In the genomic region with DNA sequence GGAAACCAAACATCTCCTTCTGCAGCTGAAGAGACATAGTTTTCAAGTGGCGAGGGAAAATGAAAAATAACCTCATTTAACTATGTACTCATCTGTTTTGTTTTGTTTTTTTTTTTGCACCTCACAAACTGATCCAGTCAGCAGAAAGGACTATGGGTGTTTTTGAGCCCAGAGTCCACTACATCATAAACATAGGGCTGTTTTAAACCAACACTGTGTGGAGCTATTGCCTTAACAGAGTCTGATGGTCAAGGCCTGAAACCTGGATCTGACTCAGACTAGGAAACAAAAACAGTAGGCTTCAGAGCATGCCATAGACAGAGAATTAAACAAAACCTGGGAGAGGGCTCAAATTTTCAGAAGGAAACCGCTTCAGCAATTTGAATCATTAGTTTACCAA, we compare ENCODE assay signal across 13 cellular contexts.
DNase-seq lines count a peak whose midpoint lies in the region; ATAC-seq, FAIRE-seq and TF ChIP-seq lines count a peak whose summit lies in the region.
"Had no signal": no experiment of that assay in that cellular context is flagged by ENCODE, and none has a peak within 500 bp of the region (broad histone marks: within the 10 kb centered on the region; RNA-seq: fewer than 3 reads in every experiment).

No MANE protein-coding gene starts in this region.

- H3K36me3 ChIP-seq in astrocyte (ENCODE audit: insufficient read depth, low read length): no peaks in the 10 kb centered on the region
- H3K36me3 ChIP-seq: vagina had no signal

- H3K4me1 Mint-ChIP-seq in astrocyte (ENCODE audit: low read depth, unreplicated experiment) (no peaks in the 10 kb centered on the region), nephron (peaks cover 16% of the 10 kb centered on the region)
- H3K4me1 Mint-ChIP-seq in T-helper 2 cell treated with Interferon-gamma antibody and Interleukin-4, amounts not matched to agents 5 μg/mL and 100 μg/mL, for 36 hours (ENCODE audit: low read depth): no peaks in the 10 kb centered on the region
- H3K4me1 Mint-ChIP-seq: activated naive CD4-positive, alpha-beta T cell treated with anti-CD3 and anti-CD28 coated beads, Interleukin-2, amount 50 U/mL, for 24 hours had no signal

- FAIRE-seq in astrocyte (lab: Jason Lieb, UNC): no peak
- FAIRE-seq: endothelial cell of umbilical vein, islet of Langerhans had no signal

- TF ChIP-seq POLR2A in GM18505 (IDR thresholded peaks at IDR 0.05; ENCODE audit: borderline replicate concordance, extremely low read depth, insufficient read depth, insufficient read length): no peak

- peaks cover 2% of the 10 kb centered on the region for H3K27me3 Mint-ChIP-seq in astrocyte (ENCODE audit: low read depth, unreplicated experiment)
- peaks cover 3% of the 10 kb centered on the region for H3K27me3 Mint-ChIP-seq in nephron (ENCODE audit: low read depth)
- H3K27me3 Mint-ChIP-seq in T-helper 2 cell treated with Interferon-gamma antibody and Interleukin-4, amounts not matched to agents 5 μg/mL and 100 μg/mL, for 36 hours (ENCODE audit: low read depth): no peaks in the 10 kb centered on the region

- no peaks in the 10 kb centered on the region for H3K79me2 ChIP-seq in astrocyte (ENCODE audit: insufficient read depth, low read length)

- H3K36me3 Mint-ChIP-seq in astrocyte (ENCODE audit: low read depth, unreplicated experiment) (no peaks in the 10 kb centered on the region), nephron (ENCODE audit: low read depth) (no peaks in the 10 kb centered on the region)
- H3K36me3 Mint-ChIP-seq in T-helper 2 cell treated with Interferon-gamma antibody and Interleukin-4, amounts not matched to agents 5 μg/mL and 100 μg/mL, for 36 hours (ENCODE audit: low read depth): no peaks in the 10 kb centered on the region
- H3K36me3 Mint-ChIP-seq: activated naive CD4-positive, alpha-beta T cell treated with anti-CD3 and anti-CD28 coated beads, Interleukin-2, amount 50 U/mL, for 24 hours had no signal

- no peak overlapping the region for H3K27ac ChIP-seq in astrocyte (ENCODE audit: low read depth, low read length)
- H3K27ac ChIP-seq: vagina had no signal

- ATAC-seq in GM18505 (IDR thresholded peaks at IDR 0.05; ENCODE audit: unreplicated experiment) (peak; percentile 61), HG02884 (IDR thresholded peaks at IDR 0.05; ENCODE audit: unreplicated experiment) (peak; percentile 65)

- H3K9me3 Mint-ChIP-seq in astrocyte (ENCODE audit: unreplicated experiment): no peaks in the 10 kb centered on the region
- H3K9me3 Mint-ChIP-seq in nephron: no peaks in the 10 kb centered on the region
- H3K9me3 Mint-ChIP-seq in T-helper 2 cell treated with Interferon-gamma antibody and Interleukin-4, amounts not matched to agents 5 μg/mL and 100 μg/mL, for 36 hours: no peaks in the 10 kb centered on the region
- H3K9me3 Mint-ChIP-seq: activated naive CD4-positive, alpha-beta T cell treated with anti-CD3 and anti-CD28 coated beads, Interleukin-2, amount 50 U/mL, for 24 hours had no signal

- no peak overlapping the region for H2AFZ ChIP-seq in astrocyte (ENCODE audit: low read depth, low read length)

- no peak overlapping the region for H3K27ac Mint-ChIP-seq in astrocyte (ENCODE audit: unreplicated experiment)
- H3K27ac Mint-ChIP-seq in nephron: peak overlapping the region in 2 of 3 experiments; percentile 3 to 80
- H3K27ac Mint-ChIP-seq in T-helper 2 cell treated with Interferon-gamma antibody and Interleukin-4, amounts not matched to agents 5 μg/mL and 100 μg/mL, for 36 hours: no peak overlapping the region
- H3K27ac Mint-ChIP-seq: activated naive CD4-positive, alpha-beta T cell treated with anti-CD3 and anti-CD28 coated beads, Interleukin-2, amount 50 U/mL, for 24 hours had no signal

- H3K9ac ChIP-seq in astrocyte (ENCODE audit: low read length): no peak overlapping the region

- H4K20me1 ChIP-seq in astrocyte (ENCODE audit: insufficient read depth, low read length): no peaks in the 10 kb centered on the region

- H3K9me3 ChIP-seq in astrocyte (ENCODE audit: insufficient read depth, low read depth, low read length): no peaks in the 10 kb centered on the region
- H3K9me3 ChIP-seq: vagina had no signal

- no peak overlapping the region for H3K4me3 ChIP-seq in astrocyte (ENCODE audit: insufficient read depth, low read depth, low read length)
- H3K4me3 ChIP-seq: vagina had no signal

- H3K27me3 ChIP-seq in astrocyte (ENCODE audit: insufficient read depth, low read length): no peaks in the 10 kb centered on the region
- H3K27me3 ChIP-seq: vagina had no signal

- H3K4me3 Mint-ChIP-seq in astrocyte (ENCODE audit: unreplicated experiment): no peak overlapping the region
- no peak overlapping the region for H3K4me3 Mint-ChIP-seq in nephron
- no peak overlapping the region for H3K4me3 Mint-ChIP-seq in T-helper 2 cell treated with Interferon-gamma antibody and Interleukin-4, amounts not matched to agents 5 μg/mL and 100 μg/mL, for 36 hours
- H3K4me3 Mint-ChIP-seq: activated naive CD4-positive, alpha-beta T cell treated with anti-CD3 and anti-CD28 coated beads, Interleukin-2, amount 50 U/mL, for 24 hours had no signal

- DNase-seq in astrocyte (ENCODE audit: low read depth) (no peak), globus pallidus (ENCODE audit: low spot score) (no peak), NCI-H524 (lab: John Stamatoyannopoulos, UW) (no peak), CD1c-positive myeloid dendritic cell (ENCODE audit: extremely low spot score) (no peak)
- DNase-seq in T-helper 2 cell treated with Interferon-gamma antibody and Interleukin-4, amounts not matched to agents 5 μg/mL and 100 μg/mL, for 36 hours (ENCODE audit: low spot score): no peak
- DNase-seq: OCI-M1 had no signal

- TF ChIP-seq CTCF in astrocyte (IDR thresholded peaks at IDR 0.05; ENCODE audit: insufficient read depth, low read depth, low read length) (peak; percentile 10), nephron (IDR thresholded peaks at IDR 0.05; ENCODE audit: unreplicated experiment in 3 of 3) (peak in 1 of 3 experiments; percentile 11)

- no peak overlapping the region for H3K4me2 ChIP-seq in astrocyte (ENCODE audit: low read length)

- no peaks in the 10 kb centered on the region for H3K4me1 ChIP-seq in astrocyte (ENCODE audit: insufficient read depth, low read length)
- H3K4me1 ChIP-seq: vagina had no signal

Comparison
In these comparisons a context has a peak if more than half of its experiments do, and no peak if none do; other contexts are left out.
1. H3K27ac Mint-ChIP-seq: peak in nephron (2 of 3); none in astrocyte (single experiment) and T-helper 2 cell treated with Interferon-gamma antibody and Interleukin-4, amounts not matched to agents 5 μg/mL and 100 μg/mL, for 36 hours (single experiment).